In genomic region chr15:64381000-64381751, GRCh38 we compare ENCODE assay signal across 1 cellular context.
TF ChIP-seq lines count a peak whose summit lies in the region.

PCLAF (minus strand) TSS chr15:64381441; CDS start chr15:64381371, 70 bp downstream.

TF ChIP-seq in K562, 482 proteins besides CTCF, POLR2A, EP300 and RAD21 (continued from another document and continues in another):
- TF ChIP-seq MNT (conservative IDR thresholded peaks at IDR 0.05) (peak; percentile 21 to 57; a peak in 2 of 4 replicates), ADNP (tag; IDR thresholded peaks at IDR 0.05) (no peak), ATF7 (IDR thresholded peaks at IDR 0.05) (peak; percentile 75), SMARCE1 (IDR thresholded peaks at IDR 0.05) (no peak), NRF1 (conservative IDR thresholded peaks at IDR 0.05 in 1 of 2, IDR thresholded peaks at IDR 0.05 in 1 of 2) (peak; percentile 52 to 62; a peak in 3 of 4 replicates), TCF7L2 (IDR thresholded peaks at IDR 0.05; ENCODE audit: low read depth, low read length) (no peak), FOXP1 (CRISPR knock-in tag; IDR thresholded peaks at IDR 0.05) (peak; percentile 47; the same call in 1 of the 2 replicates), ELF4 (CRISPR knock-in tag; IDR thresholded peaks at IDR 0.05) (no peak), NELFE (IDR thresholded peaks at IDR 0.05; ENCODE audit: insufficient read depth, insufficient read length) (no peak), FOXJ2 (tag; IDR thresholded peaks at IDR 0.05) (no peak), ETV5 (CRISPR knock-in tag; IDR thresholded peaks at IDR 0.05; ENCODE audit: low read depth) (peak; percentile 51; the same call in 1 of the 2 replicates), CBX5 (IDR thresholded peaks at IDR 0.05; ENCODE audit: borderline replicate concordance, low read depth) (no peak), PHTF2 (CRISPR knock-in tag; IDR thresholded peaks at IDR 0.05) (no peak), ETV6 (IDR thresholded peaks at IDR 0.05; ENCODE audit: borderline replicate concordance in 1 of 2, low read depth in 2 of 2, low read length in 1 of 2) (no peak), ETV6 (CRISPR knock-in tag; IDR thresholded peaks at IDR 0.05; ENCODE audit: borderline replicate concordance) (no peak), ETV1 (tag; conservative IDR thresholded peaks at IDR 0.05; ENCODE audit: low read depth) (no peak), CHD2 (IDR thresholded peaks at IDR 0.05; ENCODE audit: low read depth, low read length) (peak; percentile 87), TAF15 (IDR thresholded peaks at IDR 0.05; ENCODE audit: low read depth, low read length) (no peak), EGR1 (conservative IDR thresholded peaks at IDR 0.05) (no peak), HDGF (IDR thresholded peaks at IDR 0.05) (no peak), MYNN (IDR thresholded peaks at IDR 0.05) (no peak), MYNN (CRISPR knock-in tag; IDR thresholded peaks at IDR 0.05) (no peak), YBX1 (IDR thresholded peaks at IDR 0.05) (no peak), ZNF740 (CRISPR knock-in tag; IDR thresholded peaks at IDR 0.05) (peak; percentile 63; the same call in 1 of the 2 replicates), ZNF740 (tag; IDR thresholded peaks at IDR 0.05) (no peak), SP2 (IDR thresholded peaks at IDR 0.05; ENCODE audit: extremely low read depth, low read depth, low read length, poor library complexity, severe bottlenecking) (peak; percentile 87), ZNF830 (CRISPR knock-in tag; IDR thresholded peaks at IDR 0.05) (no peak), ZNF639 (CRISPR knock-in tag; conservative IDR thresholded peaks at IDR 0.05 in 1 of 2, IDR thresholded peaks at IDR 0.05 in 1 of 2) (no peak), ZC3H4 (CRISPR knock-in tag; IDR thresholded peaks at IDR 0.05; ENCODE audit: borderline replicate concordance) (no peak), CSDE1 (IDR thresholded peaks at IDR 0.05) (no peak), POLR2G (IDR thresholded peaks at IDR 0.05; ENCODE audit: low read depth, low read length) (peak; percentile 87), ERF (CRISPR knock-in tag; IDR thresholded peaks at IDR 0.05) (no peak; the same call in 1 of the 2 replicates)
- TF ChIP-seq, protein P1, sequence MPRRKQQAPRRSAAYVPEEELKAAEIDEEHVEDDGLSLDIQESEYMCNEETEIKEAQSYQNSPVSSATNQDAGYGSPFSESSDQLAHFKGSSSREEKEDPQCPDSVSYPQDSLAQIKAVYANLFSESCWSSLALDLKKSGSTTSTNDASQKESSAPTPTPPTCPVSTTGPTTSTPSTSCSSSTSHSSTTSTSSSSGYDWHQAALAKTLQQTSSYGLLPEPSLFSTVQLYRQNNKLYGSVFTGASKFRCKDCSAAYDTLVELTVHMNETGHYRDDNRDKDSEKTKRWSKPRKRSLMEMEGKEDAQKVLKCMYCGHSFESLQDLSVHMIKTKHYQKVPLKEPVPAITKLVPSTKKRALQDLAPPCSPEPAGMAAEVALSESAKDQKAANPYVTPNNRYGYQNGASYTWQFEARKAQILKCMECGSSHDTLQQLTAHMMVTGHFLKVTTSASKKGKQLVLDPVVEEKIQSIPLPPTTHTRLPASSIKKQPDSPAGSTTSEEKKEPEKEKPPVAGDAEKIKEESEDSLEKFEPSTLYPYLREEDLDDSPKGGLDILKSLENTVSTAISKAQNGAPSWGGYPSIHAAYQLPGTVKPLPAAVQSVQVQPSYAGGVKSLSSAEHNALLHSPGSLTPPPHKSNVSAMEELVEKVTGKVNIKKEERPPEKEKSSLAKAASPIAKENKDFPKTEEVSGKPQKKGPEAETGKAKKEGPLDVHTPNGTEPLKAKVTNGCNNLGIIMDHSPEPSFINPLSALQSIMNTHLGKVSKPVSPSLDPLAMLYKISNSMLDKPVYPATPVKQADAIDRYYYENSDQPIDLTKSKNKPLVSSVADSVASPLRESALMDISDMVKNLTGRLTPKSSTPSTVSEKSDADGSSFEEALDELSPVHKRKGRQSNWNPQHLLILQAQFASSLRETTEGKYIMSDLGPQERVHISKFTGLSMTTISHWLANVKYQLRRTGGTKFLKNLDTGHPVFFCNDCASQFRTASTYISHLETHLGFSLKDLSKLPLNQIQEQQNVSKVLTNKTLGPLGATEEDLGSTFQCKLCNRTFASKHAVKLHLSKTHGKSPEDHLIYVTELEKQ (CRISPR knock-in tag; IDR thresholded peaks at IDR 0.05) = no peak
- TF ChIP-seq, protein P2, sequence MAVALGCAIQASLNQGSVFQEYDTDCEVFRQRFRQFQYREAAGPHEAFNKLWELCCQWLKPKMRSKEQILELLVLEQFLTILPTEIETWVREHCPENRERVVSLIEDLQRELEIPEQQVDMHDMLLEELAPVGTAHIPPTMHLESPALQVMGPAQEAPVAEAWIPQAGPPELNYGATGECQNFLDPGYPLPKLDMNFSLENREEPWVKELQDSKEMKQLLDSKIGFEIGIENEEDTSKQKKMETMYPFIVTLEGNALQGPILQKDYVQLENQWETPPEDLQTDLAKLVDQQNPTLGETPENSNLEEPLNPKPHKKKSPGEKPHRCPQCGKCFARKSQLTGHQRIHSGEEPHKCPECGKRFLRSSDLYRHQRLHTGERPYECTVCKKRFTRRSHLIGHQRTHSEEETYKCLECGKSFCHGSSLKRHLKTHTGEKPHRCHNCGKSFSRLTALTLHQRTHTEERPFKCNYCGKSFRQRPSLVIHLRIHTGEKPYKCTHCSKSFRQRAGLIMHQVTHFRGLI (CRISPR knock-in tag; IDR thresholded peaks at IDR 0.05) = no peak
- TF ChIP-seq, protein P3, sequence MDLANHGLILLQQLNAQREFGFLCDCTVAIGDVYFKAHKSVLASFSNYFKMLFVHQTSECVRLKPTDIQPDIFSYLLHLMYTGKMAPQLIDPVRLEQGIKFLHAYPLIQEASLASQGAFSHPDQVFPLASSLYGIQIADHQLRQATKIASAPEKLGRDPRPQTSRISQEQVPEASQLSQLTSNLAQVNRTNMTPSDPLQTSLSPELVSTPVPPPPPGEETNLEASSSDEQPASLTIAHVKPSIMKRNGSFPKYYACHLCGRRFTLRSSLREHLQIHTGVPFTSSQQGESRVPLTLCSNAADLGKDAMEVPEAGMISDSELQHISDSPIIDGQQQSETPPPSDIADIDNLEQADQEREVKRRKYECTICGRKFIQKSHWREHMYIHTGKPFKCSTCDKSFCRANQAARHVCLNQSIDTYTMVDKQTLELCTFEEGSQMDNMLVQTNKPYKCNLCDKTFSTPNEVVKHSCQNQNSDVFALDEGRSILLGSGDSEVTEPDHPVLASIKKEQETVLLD (IDR thresholded peaks at IDR 0.05) = no peak
- TF ChIP-seq, protein P4, sequence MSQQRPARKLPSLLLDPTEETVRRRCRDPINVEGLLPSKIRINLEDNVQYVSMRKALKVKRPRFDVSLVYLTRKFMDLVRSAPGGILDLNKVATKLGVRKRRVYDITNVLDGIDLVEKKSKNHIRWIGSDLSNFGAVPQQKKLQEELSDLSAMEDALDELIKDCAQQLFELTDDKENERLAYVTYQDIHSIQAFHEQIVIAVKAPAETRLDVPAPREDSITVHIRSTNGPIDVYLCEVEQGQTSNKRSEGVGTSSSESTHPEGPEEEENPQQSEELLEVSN (IDR thresholded peaks at IDR 0.05; ENCODE audit: borderline replicate concordance in 1 of 2, extremely low read depth in 1 of 2, insufficient read depth in 1 of 2, insufficient read length in 1 of 2, low read depth in 1 of 2, low read length in 1 of 2, poor library complexity in 1 of 2, severe bottlenecking in 1 of 2) = peak; percentile 95 to 97
- TF ChIP-seq, protein P5, sequence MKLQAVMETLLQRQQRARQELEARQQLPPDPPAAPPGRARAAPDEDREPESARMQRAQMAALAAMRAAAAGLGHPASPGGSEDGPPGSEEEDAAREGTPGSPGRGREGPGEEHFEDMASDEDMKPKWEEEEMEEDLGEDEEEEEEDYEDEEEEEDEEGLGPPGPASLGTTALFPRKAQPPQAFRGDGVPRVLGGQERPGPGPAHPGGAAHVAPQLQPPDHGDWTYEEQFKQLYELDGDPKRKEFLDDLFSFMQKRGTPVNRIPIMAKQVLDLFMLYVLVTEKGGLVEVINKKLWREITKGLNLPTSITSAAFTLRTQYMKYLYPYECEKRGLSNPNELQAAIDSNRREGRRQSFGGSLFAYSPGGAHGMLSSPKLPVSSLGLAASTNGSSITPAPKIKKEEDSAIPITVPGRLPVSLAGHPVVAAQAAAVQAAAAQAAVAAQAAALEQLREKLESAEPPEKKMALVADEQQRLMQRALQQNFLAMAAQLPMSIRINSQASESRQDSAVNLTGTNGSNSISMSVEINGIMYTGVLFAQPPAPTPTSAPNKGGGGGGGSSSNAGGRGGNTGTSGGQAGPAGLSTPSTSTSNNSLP (IDR thresholded peaks at IDR 0.05; ENCODE audit: borderline replicate concordance, low read depth, low read length) = no peak
- TF ChIP-seq, protein P6, sequence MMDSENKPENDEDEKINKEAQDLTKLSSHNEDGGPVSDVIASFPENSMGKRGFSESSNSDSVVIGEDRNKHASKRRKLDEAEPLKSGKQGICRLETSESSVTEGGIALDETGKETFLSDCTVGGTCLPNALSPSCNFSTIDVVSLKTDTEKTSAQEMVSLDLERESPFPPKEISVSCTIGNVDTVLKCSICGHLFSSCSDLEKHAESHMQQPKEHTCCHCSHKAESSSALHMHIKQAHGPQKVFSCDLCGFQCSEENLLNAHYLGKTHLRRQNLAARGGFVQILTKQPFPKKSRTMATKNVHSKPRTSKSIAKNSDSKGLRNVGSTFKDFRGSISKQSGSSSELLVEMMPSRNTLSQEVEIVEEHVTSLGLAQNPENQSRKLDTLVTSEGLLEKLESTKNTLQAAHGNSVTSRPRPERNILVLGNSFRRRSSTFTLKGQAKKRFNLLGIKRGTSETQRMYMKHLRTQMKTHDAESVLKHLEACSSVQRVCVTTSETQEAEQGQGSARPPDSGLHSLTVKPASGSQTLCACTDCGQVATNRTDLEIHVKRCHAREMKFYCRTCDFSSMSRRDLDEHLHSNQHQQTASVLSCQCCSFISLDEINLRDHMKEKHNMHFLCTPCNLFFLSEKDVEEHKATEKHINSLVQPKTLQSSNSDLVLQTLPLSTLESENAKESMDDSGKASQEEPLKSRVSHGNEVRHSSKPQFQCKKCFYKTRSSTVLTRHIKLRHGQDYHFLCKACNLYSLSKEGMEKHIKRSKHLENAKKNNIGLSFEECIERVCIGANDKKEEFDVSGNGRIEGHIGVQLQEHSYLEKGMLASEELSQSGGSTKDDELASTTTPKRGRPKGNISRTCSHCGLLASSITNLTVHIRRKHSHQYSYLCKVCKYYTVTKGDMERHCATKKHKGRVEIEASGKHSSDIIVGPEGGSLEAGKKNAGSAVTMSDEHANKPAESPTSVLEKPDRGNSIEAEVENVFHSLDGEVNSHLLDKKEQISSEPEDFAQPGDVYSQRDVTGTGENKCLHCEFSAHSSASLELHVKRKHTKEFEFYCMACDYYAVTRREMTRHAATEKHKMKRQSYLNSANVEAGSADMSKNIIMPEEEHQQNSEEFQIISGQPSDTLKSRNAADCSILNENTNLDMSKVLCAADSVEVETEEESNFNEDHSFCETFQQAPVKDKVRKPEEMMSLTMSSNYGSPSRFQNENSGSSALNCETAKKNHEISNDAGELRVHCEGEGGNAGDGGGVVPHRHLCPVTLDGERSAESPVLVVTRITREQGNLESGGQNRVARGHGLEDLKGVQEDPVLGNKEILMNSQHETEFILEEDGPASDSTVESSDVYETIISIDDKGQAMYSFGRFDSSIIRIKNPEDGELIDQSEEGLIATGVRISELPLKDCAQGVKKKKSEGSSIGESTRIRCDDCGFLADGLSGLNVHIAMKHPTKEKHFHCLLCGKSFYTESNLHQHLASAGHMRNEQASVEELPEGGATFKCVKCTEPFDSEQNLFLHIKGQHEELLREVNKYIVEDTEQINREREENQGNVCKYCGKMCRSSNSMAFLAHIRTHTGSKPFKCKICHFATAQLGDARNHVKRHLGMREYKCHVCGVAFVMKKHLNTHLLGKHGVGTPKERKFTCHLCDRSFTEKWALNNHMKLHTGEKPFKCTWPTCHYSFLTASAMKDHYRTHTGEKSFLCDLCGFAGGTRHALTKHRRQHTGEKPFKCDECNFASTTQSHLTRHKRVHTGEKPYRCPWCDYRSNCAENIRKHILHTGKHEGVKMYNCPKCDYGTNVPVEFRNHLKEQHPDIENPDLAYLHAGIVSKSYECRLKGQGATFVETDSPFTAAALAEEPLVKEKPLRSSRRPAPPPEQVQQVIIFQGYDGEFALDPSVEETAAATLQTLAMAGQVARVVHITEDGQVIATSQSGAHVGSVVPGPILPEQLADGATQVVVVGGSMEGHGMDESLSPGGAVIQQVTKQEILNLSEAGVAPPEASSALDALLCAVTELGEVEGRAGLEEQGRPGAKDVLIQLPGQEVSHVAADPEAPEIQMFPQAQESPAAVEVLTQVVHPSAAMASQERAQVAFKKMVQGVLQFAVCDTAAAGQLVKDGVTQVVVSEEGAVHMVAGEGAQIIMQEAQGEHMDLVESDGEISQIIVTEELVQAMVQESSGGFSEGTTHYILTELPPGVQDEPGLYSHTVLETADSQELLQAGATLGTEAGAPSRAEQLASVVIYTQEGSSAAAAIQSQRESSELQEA (IDR thresholded peaks at IDR 0.05; ENCODE audit: low read depth) = no peak
